In genomic region chr19:41226053-41226873, GRCh38 we compare ENCODE assay signal across 8 cellular contexts. TPM values are rescaled to one million over a fixed set of nuclear protein-coding genes. Genes with fewer than 3 reads are reported as not detected.
DNase-seq lines count a peak whose midpoint lies in the region; ATAC-seq, FAIRE-seq and TF ChIP-seq lines count a peak whose summit lies in the region.

No MANE protein-coding gene starts in this region.

- peak overlapping the region; percentile 77 to 90 (median 83) for H3K4me3 Mint-ChIP-seq in CD8-positive, alpha-beta memory T cell

- WGBS in adrenal gland, 4 donors = 4 to 5% (median 4%) methylated on average over 11 to 67 of the region's 67 CpGs; no CpG with 5 or more reads in 1 of the 4 donors
- 4 to 5% methylated on average over 61 to 67 of the region's 67 CpGs for WGBS in heart right ventricle, 2 donors
- 3% methylated on average over 53 to 67 of the region's 67 CpGs for WGBS in pancreas, 2 donors
- 5% methylated on average over 67 of the region's 67 CpGs for WGBS in urinary bladder

- peaks cover 16 to 45% of the 10 kb centered on the region in 2 donors for H3K27me3 Mint-ChIP-seq in CD8-positive, alpha-beta memory T cell

- peak; percentile 22 to 63 for TF ChIP-seq POLR2A in adrenal gland (IDR thresholded peaks at IDR 0.05)

- CTCF ChIA-PET in CD8-positive, alpha-beta memory T cell (lab: Charles Lee) = interaction anchor here (1.2 kb wide), 1 partner anchor 83 kb away, joined by 5 read pairs; no protein-coding TSS in a partner anchor
- CTCF ChIA-PET in RWPE1 (lab: Yijun Ruan, JAX) = interaction anchor here (0.6 to 2.9 kb wide), 2 partner anchors 36 to 335 kb away, joined by 4 to 11 read pairs; no protein-coding TSS in a partner anchor

- POLR2A ChIA-PET in CD8-positive, alpha-beta memory T cell (lab: Charles Lee) = interaction anchor here (0.8 to 1.1 kb wide), 2 partner anchors 36 to 131 kb away, joined by 3 to 5 read pairs; no protein-coding TSS in a partner anchor
- POLR2A ChIA-PET in RWPE1 (lab: Yijun Ruan, JAX; ENCODE audit: low non-redundant PET) = no interaction called here

- no peak for FAIRE-seq in pancreas (lab: Jason Lieb, UNC)

- DNase-seq in CD8-positive, alpha-beta memory T cell = peak in 3 of 5 donors; percentile 11 to 39 (median 21)
- DNase-seq in RWPE1 (ENCODE audit: low spot score) = peak; percentile 94
- peak; percentile 79 to 89 (median 84) for DNase-seq in adrenal gland
- peak; percentile 61 to 76 for DNase-seq in heart right ventricle
- peak; percentile 56 to 86 (median 72) for DNase-seq in pancreas
- DNase-seq in GM19238 (ENCODE audit: insufficient read length, low spot score) = no peak
- DNase-seq in SK-N-DZ (ENCODE audit: low spot score) = no peak

- peak overlapping the region; percentile 55 for H3K4me3 ChIP-seq in CD8-positive, alpha-beta memory T cell (ENCODE audit: low read length)
- peak overlapping the region in 2 of 4 donors; percentile 52 to 53 for H3K4me3 ChIP-seq in adrenal gland
- H3K4me3 ChIP-seq in heart right ventricle = peak overlapping the region; percentile 27 to 61 (median 52)
- peak overlapping the region; percentile 7 to 56 (median 43) for H3K4me3 ChIP-seq in pancreas
- H3K4me3 ChIP-seq in urinary bladder (ENCODE audit: low read depth, low read length) = peak overlapping the region; percentile 38

- H3K4me1 ChIP-seq in CD8-positive, alpha-beta memory T cell (ENCODE audit: insufficient read depth, low read length) = peaks cover 13% of the 10 kb centered on the region
- H3K4me1 ChIP-seq in adrenal gland (replicated peaks in 1 of 2) (peaks cover 24 to 43% of the 10 kb centered on the region in 2 donors), heart right ventricle (peaks cover 5 to 26% (median 15%) of the 10 kb centered on the region in 9 donors), pancreas (no peaks in the 10 kb centered on the region), urinary bladder (ENCODE audit: insufficient read depth) (no peaks in the 10 kb centered on the region)

- no peak for TF ChIP-seq CTCF in RWPE1 (conservative IDR thresholded peaks at IDR 0.05; ENCODE audit: low read depth)
- TF ChIP-seq CTCF in adrenal gland (IDR thresholded peaks at IDR 0.05) = peak in 3 of 6 experiments; percentile 12 to 33 (median 15)
- TF ChIP-seq CTCF in heart right ventricle (IDR thresholded peaks at IDR 0.05) = no peak
- TF ChIP-seq CTCF in pancreas (IDR thresholded peaks at IDR 0.05) = no peak

- intact Hi-C loops in adrenal gland (cut with DNase I) = no loop called here
- intact Hi-C loops in heart right ventricle (cut with DNase I) = loop anchor here in 3 of 10 donors (5.0 kb wide), 1 partner anchor 36 kb away; the partner anchor contains the start of gene HNRNPUL1 (in 3 of the 3)
- intact Hi-C loops in pancreas (cut with DNase I) = no loop called here

- H3K36me3 ChIP-seq in CD8-positive, alpha-beta memory T cell (ENCODE audit: insufficient read depth, low read length) = no peaks in the 10 kb centered on the region
- H3K36me3 ChIP-seq in adrenal gland (replicated peaks in 1 of 2) (no peaks in the 10 kb centered on the region), heart right ventricle (peaks cover 0 to 16% (median 0%) of the 10 kb centered on the region in 9 donors), pancreas (no peaks in the 10 kb centered on the region), urinary bladder (ENCODE audit: insufficient read depth) (no peaks in the 10 kb centered on the region)

- peaks cover 13 to 15% (median 15%) of the 10 kb centered on the region in 3 donors for H3K4me1 Mint-ChIP-seq in CD8-positive, alpha-beta memory T cell

- peaks cover 2% of the 10 kb centered on the region for H3K27me3 ChIP-seq in CD8-positive, alpha-beta memory T cell (ENCODE audit: insufficient read depth, low read length, poor library complexity, severe bottlenecking)
- H3K27me3 ChIP-seq in adrenal gland (no peaks in the 10 kb centered on the region), heart right ventricle (peaks cover 0 to 39% (median 0%) of the 10 kb centered on the region in 7 donors), pancreas (no peaks in the 10 kb centered on the region)

- no peaks in the 10 kb centered on the region for H3K9me3 ChIP-seq in CD8-positive, alpha-beta memory T cell (ENCODE audit: low read length)
- H3K9me3 ChIP-seq in adrenal gland (replicated peaks in 1 of 3) = no peaks in the 10 kb centered on the region
- H3K9me3 ChIP-seq in heart right ventricle = no peaks in the 10 kb centered on the region
- H3K9me3 ChIP-seq in pancreas = no peaks in the 10 kb centered on the region

- H3K36me3 Mint-ChIP-seq in CD8-positive, alpha-beta memory T cell = no peaks in the 10 kb centered on the region

- peak overlapping the region in 7 of 8 donors; percentile 2 to 92 (median 68) for H3K27ac Mint-ChIP-seq in CD8-positive, alpha-beta memory T cell

- ATAC-seq in heart right ventricle (peak; percentile 50 to 89 (median 74)), pancreas (peak; percentile 78 to 90 (median 88))

- peak overlapping the region; percentile 33 for H3K27ac ChIP-seq in CD8-positive, alpha-beta memory T cell (ENCODE audit: low read depth, low read length)
- H3K27ac ChIP-seq in RWPE1 (peak overlapping the region; percentile 98), adrenal gland (peak overlapping the region; percentile 90 to 97 (median 95)), heart right ventricle (peak overlapping the region; percentile 61 to 87 (median 78)), pancreas (peak overlapping the region in 2 of 4 donors; percentile 42 to 54), urinary bladder (ENCODE audit: low read depth) (peak overlapping the region; percentile 84)

- H3K9me3 Mint-ChIP-seq in CD8-positive, alpha-beta memory T cell = no peaks in the 10 kb centered on the region

RNA-seq across cellular contexts. Expression of gene AXL, which starts 7.2 kb away (rescaled TPM):
- total RNA-seq in CD8-positive, alpha-beta memory T cell = under 1 TPM; 0.09 to 0.11 TPM
- 0.43 TPM for polyA plus RNA-seq in CD8-positive, alpha-beta memory T cell
- total RNA-seq in adrenal gland (100 to 1,000 TPM in 1 of 8 donors, 10 to 100 TPM in 7; 47.6 to 105 (median 61.3) TPM), heart right ventricle (10 to 100 TPM in 4 of 10 donors, 1 to 10 TPM in 6; 6.5 to 22.8 (median 9.8) TPM), pancreas (10 to 100 TPM in 1 of 6 donors, 1 to 10 TPM in 5; 1.2 to 16.6 (median 5.2) TPM), urinary bladder (53.7 TPM)
- polyA plus RNA-seq in adrenal gland (10 to 100 TPM; 12.0 to 18.1 (median 16.8) TPM), heart right ventricle (10 to 100 TPM in 1 of 2 donors, 1 to 10 TPM in 1; 7.9 to 13.0 TPM), pancreas (1 to 10 TPM; 2.4 to 2.8 TPM), urinary bladder (55.0 TPM)
- 0.02 TPM in 1 of 2 replicates, not detected in the other for polyA plus RNA-seq in SK-N-DZ (2014; cell fraction: cytosol; rRNA removed)
- not detected in 2 replicates for polyA plus RNA-seq in SK-N-DZ (2014; cell fraction: nucleus; rRNA removed)

RNA-seq across cellular contexts. Expression of gene CYP2S1, which starts 33.2 kb away (rescaled TPM):
- total RNA-seq in CD8-positive, alpha-beta memory T cell = not detected
- polyA plus RNA-seq in CD8-positive, alpha-beta memory T cell = not detected
- 1 to 10 TPM; 1.4 to 4.7 (median 2.2) TPM for total RNA-seq in adrenal gland
- polyA plus RNA-seq in adrenal gland = 1 to 10 TPM in 2 of 3 donors, under 1 TPM in 1; 0.84 to 1.2 (median 1.2) TPM
- total RNA-seq in heart right ventricle = 1 to 10 TPM in 1 of 10 donors, under 1 TPM in 4, not detected in 5; 0.42 to 1.1 (median 0.59) TPM
- polyA plus RNA-seq in heart right ventricle = under 1 TPM; 0.29 to 0.30 TPM
- 1 to 10 TPM in 3 of 6 donors, under 1 TPM in 3; 0.09 to 2.6 (median 0.86) TPM for total RNA-seq in pancreas
- under 1 TPM; 0.23 to 0.30 TPM for polyA plus RNA-seq in pancreas
- total RNA-seq in urinary bladder = 0.53 TPM
- polyA plus RNA-seq in urinary bladder = 3.9 TPM
- not detected in 2 replicates for polyA plus RNA-seq in SK-N-DZ (2014; cell fraction: cytosol; rRNA removed)
- not detected in 2 replicates for polyA plus RNA-seq in SK-N-DZ (2014; cell fraction: nucleus; rRNA removed)

RNA-seq across cellular contexts. Expression of gene HNRNPUL1, which starts 37.9 kb away (rescaled TPM):
- 100 to 1,000 TPM; 270 to 279 TPM for total RNA-seq in CD8-positive, alpha-beta memory T cell
- polyA plus RNA-seq in CD8-positive, alpha-beta memory T cell = 100 TPM
- total RNA-seq in adrenal gland (100 to 1,000 TPM; 123 to 175 (median 146) TPM), heart right ventricle (100 to 1,000 TPM; 101 to 151 (median 108) TPM), pancreas (100 to 1,000 TPM in 1 of 6 donors, 10 to 100 TPM in 5; 74.0 to 101 (median 83.8) TPM), urinary bladder (79.3 TPM)
- polyA plus RNA-seq in adrenal gland (100 to 1,000 TPM in 2 of 3 donors, 10 to 100 TPM in 1; 90.4 to 130 (median 101) TPM), heart right ventricle (10 to 100 TPM; 55.5 to 65.6 TPM), pancreas (10 to 100 TPM; 49.2 to 63.1 TPM), urinary bladder (123 TPM)
- 128 and 132 TPM in 2 replicates for polyA plus RNA-seq in SK-N-DZ (2014; cell fraction: cytosol; rRNA removed)
- polyA plus RNA-seq in SK-N-DZ (2014; cell fraction: nucleus; rRNA removed) = 50.4 and 50.6 TPM in 2 replicates

Comparison
In these comparisons a context has a peak if more than half of its experiments do, and no peak if none do; other contexts are left out.
1. DNase-seq: peak in CD8-positive, alpha-beta memory T cell (3 of 5), RWPE1 (single experiment), adrenal gland (7 of 7), heart right ventricle (2 of 2) and pancreas (6 of 6); none in GM19238 (single experiment) and SK-N-DZ (single experiment).